In the genomic region with DNA sequence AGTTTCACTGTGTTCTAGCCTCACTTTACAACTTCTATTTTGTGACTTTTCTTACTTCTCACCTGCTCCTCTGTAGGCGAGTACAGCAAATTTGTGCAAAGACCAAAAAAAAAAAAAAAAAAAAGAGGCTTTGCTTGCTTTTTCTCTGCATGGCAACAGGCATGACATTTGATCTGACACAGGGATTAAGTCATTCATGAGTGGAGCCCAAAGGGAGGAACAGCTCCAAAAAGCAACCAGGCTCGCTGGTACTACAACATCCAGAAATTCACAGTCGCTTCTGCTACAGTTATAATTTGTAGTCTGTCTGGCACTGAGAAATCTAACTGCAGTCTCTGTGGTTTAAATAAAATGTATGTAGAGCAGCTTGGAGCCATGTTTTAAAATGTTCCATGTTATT, we compare ENCODE assay signal across 15 cellular contexts. TPM values are rescaled to one million over a fixed set of nuclear protein-coding genes. Genes with fewer than 3 reads are reported as not detected.
DNase-seq lines count a peak whose midpoint lies in the region; ATAC-seq and TF ChIP-seq lines count a peak whose summit lies in the region.
"Had no signal": no experiment of that assay in that cellular context is flagged by ENCODE, and none has a peak within 500 bp of the region (broad histone marks: within the 10 kb centered on the region; RNA-seq: fewer than 3 reads in every experiment).

No MANE protein-coding gene starts in this region.

- no peaks in the 10 kb centered on the region for H3F3A ChIP-seq in SK-N-SH (replicated peaks; ENCODE audit: insufficient read depth)

- no peaks in the 10 kb centered on the region for H3K9me2 ChIP-seq in SK-N-SH

- no peak overlapping the region for H3K27ac ChIP-seq in SK-N-SH (ENCODE audit: low read depth in 2 of 2, low read length in 1 of 2)
- H3K27ac ChIP-seq in right cardiac atrium (ENCODE audit: low read length) = no peak overlapping the region
- H3K27ac ChIP-seq: neutrophil, upper lobe of right lung had no signal

- H3K27me3 Mint-ChIP-seq in activated naive CD8-positive, alpha-beta T cell treated with anti-CD3 and anti-CD28 coated beads, Interleukin-2, amount 50 U/mL, for 24 hours = peaks cover 15% of the 10 kb centered on the region

- peaks cover 5% of the 10 kb centered on the region for H3K36me3 Mint-ChIP-seq in stimulated activated effector memory CD8-positive, alpha-beta T cell treated with anti-CD3 and anti-CD28 coated beads, Interleukin-12 subunit alpha, Interleukin-12 subunit beta, amount 100 ng/mL, for 72 hours
- H3K36me3 Mint-ChIP-seq in activated naive CD8-positive, alpha-beta T cell treated with anti-CD3 and anti-CD28 coated beads, Interleukin-2, amount 50 U/mL, for 24 hours (ENCODE audit: low read depth) = no peaks in the 10 kb centered on the region

- no peak overlapping the region for H3K9ac ChIP-seq in SK-N-SH

- H3K4me1 ChIP-seq in SK-N-SH (ENCODE audit: control insufficient read depth in 1 of 2, insufficient read depth in 2 of 2, low read depth in 1 of 2, low read length in 1 of 2) (no peaks in the 10 kb centered on the region), right cardiac atrium (ENCODE audit: control insufficient read depth, insufficient read depth, low read length) (no peaks in the 10 kb centered on the region)
- H3K4me1 ChIP-seq: upper lobe of right lung had no signal

- H3K9me3 ChIP-seq in SK-N-SH = no peaks in the 10 kb centered on the region
- H3K9me3 ChIP-seq in right cardiac atrium (ENCODE audit: control insufficient read depth, low read length) = no peaks in the 10 kb centered on the region
- H3K9me3 ChIP-seq: neutrophil, upper lobe of right lung had no signal

- peaks cover 15% of the 10 kb centered on the region; the same call in 1 of the 2 replicates for H3K27me3 ChIP-seq in SK-N-SH (ENCODE audit: insufficient read depth)
- H3K27me3 ChIP-seq in right cardiac atrium (ENCODE audit: control insufficient read depth, insufficient read depth) = peaks cover 2% of the 10 kb centered on the region
- H3K27me3 ChIP-seq: neutrophil, upper lobe of right lung had no signal

- POLR2A ChIA-PET in SK-N-SH (lab: Yijun Ruan, JAX) = no interaction called here

- H3K36me3 ChIP-seq in SK-N-SH (replicated peaks in 1 of 2; ENCODE audit: control insufficient read depth in 1 of 2, insufficient read depth in 2 of 2, low read length in 1 of 2) = no peaks in the 10 kb centered on the region
- H3K36me3 ChIP-seq: neutrophil, upper lobe of right lung had no signal

- no peak for DNase-seq in Right ventricle myocardium superior
- no peak for DNase-seq in cardiac septum (ENCODE audit: low spot score)
- no peak for DNase-seq in SK-N-SH
- DNase-seq in right cardiac atrium = no peak
- no peak for DNase-seq in stimulated activated effector memory CD8-positive, alpha-beta T cell treated with anti-CD3 and anti-CD28 coated beads, Interleukin-12 subunit alpha, Interleukin-12 subunit beta, amount 100 ng/mL, for 72 hours (ENCODE audit: low spot score in 2 of 2)
- no peak for DNase-seq in activated naive CD8-positive, alpha-beta T cell treated with anti-CD3 and anti-CD28 coated beads, Interleukin-2, amount 50 U/mL, for 24 hours
- no peak for DNase-seq in NCI-H774 (lab: John Stamatoyannopoulos, UW)
- DNase-seq: activated CD4-positive, alpha-beta T cell treated with anti-CD3 and anti-CD28 coated beads, Interleukin-2, amount 10 ng/mL, durations not matched to agents 24 days and 14 days; hippocampal formation; NCI-H2227 treated with DMSO at 0.1 percent for 48 hours; T-helper 17 cell; upper lobe of right lung had no signal

- WGBS in SK-N-SH (ENCODE audit: low lambda C conversion rate) = 3% methylated on average over 3 of the region's 3 CpGs
- WGBS in right cardiac atrium = 46% methylated on average over 3 of the region's 3 CpGs

- no peak for TF ChIP-seq RAD21 in SK-N-SH (IDR thresholded peaks at IDR 0.05; ENCODE audit: low read length)

- H3K4me3 Mint-ChIP-seq in stimulated activated effector memory CD8-positive, alpha-beta T cell treated with anti-CD3 and anti-CD28 coated beads, Interleukin-12 subunit alpha, Interleukin-12 subunit beta, amount 100 ng/mL, for 72 hours = no peak overlapping the region
- no peak overlapping the region for H3K4me3 Mint-ChIP-seq in activated naive CD8-positive, alpha-beta T cell treated with anti-CD3 and anti-CD28 coated beads, Interleukin-2, amount 50 U/mL, for 24 hours
- H3K4me3 Mint-ChIP-seq: activated CD4-positive, alpha-beta T cell treated with anti-CD3 and anti-CD28 coated beads, Interleukin-2, amount 10 ng/mL, durations not matched to agents 24 days and 14 days; activated T-helper 1 cell treated with anti-CD3 and anti-CD28 coated beads, Interleukin-12 subunit alpha, Interleukin-12 subunit beta, Interleukin-2, Interleukin-4 antibody, amounts not matched to agents 30 ng/mL and 10 ng/mL and 1 ng/mL, durations not matched to agents 14 hours and 24 hours and 36 hours; T-helper 17 cell had no signal

- H3K9me3 Mint-ChIP-seq in stimulated activated effector memory CD8-positive, alpha-beta T cell treated with anti-CD3 and anti-CD28 coated beads, Interleukin-12 subunit alpha, Interleukin-12 subunit beta, amount 100 ng/mL, for 72 hours = no peaks in the 10 kb centered on the region
- H3K9me3 Mint-ChIP-seq in activated naive CD8-positive, alpha-beta T cell treated with anti-CD3 and anti-CD28 coated beads, Interleukin-2, amount 50 U/mL, for 24 hours = no peaks in the 10 kb centered on the region
- H3K9me3 Mint-ChIP-seq: activated CD4-positive, alpha-beta T cell treated with anti-CD3 and anti-CD28 coated beads, Interleukin-2, amount 10 ng/mL, durations not matched to agents 24 days and 14 days; activated T-helper 1 cell treated with anti-CD3 and anti-CD28 coated beads, Interleukin-12 subunit alpha, Interleukin-12 subunit beta, Interleukin-2, Interleukin-4 antibody, amounts not matched to agents 30 ng/mL and 10 ng/mL and 1 ng/mL, durations not matched to agents 14 hours and 24 hours and 36 hours had no signal

- peak overlapping the region; percentile 24; the same call in 1 of the 2 replicates for H3K4me2 ChIP-seq in SK-N-SH

- intact Hi-C loops in Right ventricle myocardium superior (cut with DNase I) = no loop called here
- intact Hi-C loops in cardiac septum (cut with DNase I) = no loop called here
- intact Hi-C loops in right cardiac atrium (cut with DNase I) = no loop called here

- no peaks in the 10 kb centered on the region for H3K4me1 Mint-ChIP-seq in stimulated activated effector memory CD8-positive, alpha-beta T cell treated with anti-CD3 and anti-CD28 coated beads, Interleukin-12 subunit alpha, Interleukin-12 subunit beta, amount 100 ng/mL, for 72 hours
- no peaks in the 10 kb centered on the region for H3K4me1 Mint-ChIP-seq in activated naive CD8-positive, alpha-beta T cell treated with anti-CD3 and anti-CD28 coated beads, Interleukin-2, amount 50 U/mL, for 24 hours
- H3K4me1 Mint-ChIP-seq: activated CD4-positive, alpha-beta T cell treated with anti-CD3 and anti-CD28 coated beads, Interleukin-2, amount 10 ng/mL, durations not matched to agents 24 days and 14 days had no signal

- no peak for TF ChIP-seq EP300 in SK-N-SH (IDR thresholded peaks at IDR 0.05; ENCODE audit: borderline replicate concordance in 1 of 2, low read depth in 1 of 2, low read length in 1 of 2)

- no peaks in the 10 kb centered on the region for H3K79me2 ChIP-seq in SK-N-SH (ENCODE audit: insufficient read depth)

- CTCF ChIA-PET in SK-N-SH (lab: Yijun Ruan, JAX) = no interaction called here

- no peak overlapping the region for H3K27ac Mint-ChIP-seq in stimulated activated effector memory CD8-positive, alpha-beta T cell treated with anti-CD3 and anti-CD28 coated beads, Interleukin-12 subunit alpha, Interleukin-12 subunit beta, amount 100 ng/mL, for 72 hours
- H3K27ac Mint-ChIP-seq in activated naive CD8-positive, alpha-beta T cell treated with anti-CD3 and anti-CD28 coated beads, Interleukin-2, amount 50 U/mL, for 24 hours = no peak overlapping the region
- H3K27ac Mint-ChIP-seq: activated CD4-positive, alpha-beta T cell treated with anti-CD3 and anti-CD28 coated beads, Interleukin-2, amount 10 ng/mL, durations not matched to agents 24 days and 14 days; activated T-helper 1 cell treated with anti-CD3 and anti-CD28 coated beads, Interleukin-12 subunit alpha, Interleukin-12 subunit beta, Interleukin-2, Interleukin-4 antibody, amounts not matched to agents 30 ng/mL and 10 ng/mL and 1 ng/mL, durations not matched to agents 14 hours and 24 hours and 36 hours; T-helper 17 cell had no signal

- H4K20me1 ChIP-seq in SK-N-SH (ENCODE audit: insufficient read depth) = no peaks in the 10 kb centered on the region

- H2AFZ ChIP-seq in SK-N-SH (ENCODE audit: low read depth) = no peak overlapping the region

- H3K4me3 ChIP-seq in SK-N-SH (ENCODE audit: low read depth in 2 of 2, low read length in 1 of 2) (no peak overlapping the region), right cardiac atrium (ENCODE audit: low read length) (no peak overlapping the region)
- H3K4me3 ChIP-seq: upper lobe of right lung had no signal

- no peak for TF ChIP-seq CTCF in SK-N-SH (IDR thresholded peaks at IDR 0.05)

- ATAC-seq in Right ventricle myocardium superior (ENCODE audit: poor library complexity) (peak; percentile 61), right cardiac atrium (peak; percentile 51 to 72), GM18907 (IDR thresholded peaks at IDR 0.05; ENCODE audit: unreplicated experiment) (no peak)
- no peak for ATAC-seq in stimulated activated effector memory CD8-positive, alpha-beta T cell treated with anti-CD3 and anti-CD28 coated beads, Interleukin-12 subunit alpha, Interleukin-12 subunit beta, amount 100 ng/mL, for 72 hours
- ATAC-seq in activated naive CD8-positive, alpha-beta T cell treated with anti-CD3 and anti-CD28 coated beads, Interleukin-2, amount 50 U/mL, for 24 hours = no peak
- ATAC-seq: T-helper 17 cell, upper lobe of right lung had no signal

TF ChIP-seq in SK-N-SH, 30 proteins besides CTCF, POLR2A, EP300 and RAD21 (continues in another document):
- TF ChIP-seq POLR2AphosphoS5 (IDR thresholded peaks at IDR 0.05; ENCODE audit: low read depth, low read length) = no peak
- TF ChIP-seq, protein P1, sequence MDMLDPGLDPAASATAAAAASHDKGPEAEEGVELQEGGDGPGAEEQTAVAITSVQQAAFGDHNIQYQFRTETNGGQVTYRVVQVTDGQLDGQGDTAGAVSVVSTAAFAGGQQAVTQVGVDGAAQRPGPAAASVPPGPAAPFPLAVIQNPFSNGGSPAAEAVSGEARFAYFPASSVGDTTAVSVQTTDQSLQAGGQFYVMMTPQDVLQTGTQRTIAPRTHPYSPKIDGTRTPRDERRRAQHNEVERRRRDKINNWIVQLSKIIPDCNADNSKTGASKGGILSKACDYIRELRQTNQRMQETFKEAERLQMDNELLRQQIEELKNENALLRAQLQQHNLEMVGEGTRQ (IDR thresholded peaks at IDR 0.05; ENCODE audit: borderline replicate concordance, low read depth, low read length) = no peak
- no peak for TF ChIP-seq RFX5 (IDR thresholded peaks at IDR 0.05; ENCODE audit: low read length)
- TF ChIP-seq NFIC (IDR thresholded peaks at IDR 0.05; ENCODE audit: borderline replicate concordance) = no peak

RNA-seq across cellular contexts. Expression of a gene that starts 31.7 kb away (rescaled TPM):
- total RNA-seq in Right ventricle myocardium superior (not detected), cardiac septum (0.16 TPM), right cardiac atrium (under 1 TPM; 0.15 to 0.47 (median 0.26) TPM)
- polyA plus RNA-seq in SK-N-SH (2012; rRNA removed) (not detected in 2 replicates), right cardiac atrium (0.18 TPM)
- polyA plus RNA-seq in SK-N-SH (2012; cell fraction: cytosol; rRNA removed) = not detected in 2 replicates
- polyA plus RNA-seq in SK-N-SH (2012; cell fraction: nucleus; rRNA removed) = not detected in 2 replicates
- total RNA-seq: activated CD4-positive, alpha-beta T cell treated with anti-CD3 and anti-CD28 coated beads, Interleukin-2, amount 10 ng/mL, durations not matched to agents 24 days and 14 days; activated T-helper 1 cell treated with anti-CD3 and anti-CD28 coated beads, Interleukin-12 subunit alpha, Interleukin-12 subunit beta, Interleukin-2, Interleukin-4 antibody, amounts not matched to agents 30 ng/mL and 10 ng/mL and 1 ng/mL, durations not matched to agents 14 hours and 24 hours and 36 hours; T-helper 17 cell had no signal

Comparison
In these comparisons a context has a peak if more than half of its experiments do, and no peak if none do; other contexts are left out.
1. ATAC-seq: peak in Right ventricle myocardium superior (single experiment) and right cardiac atrium (2 of 2); none in stimulated activated effector memory CD8-positive, alpha-beta T cell treated with anti-CD3 and anti-CD28 coated beads, Interleukin-12 subunit alpha, Interleukin-12 subunit beta, amount 100 ng/mL, for 72 hours (single experiment), GM18907 (single experiment) and activated naive CD8-positive, alpha-beta T cell treated with anti-CD3 and anti-CD28 coated beads, Interleukin-2, amount 50 U/mL, for 24 hours (single experiment).